Comparison of ENCODE assay signal across 22 cellular contexts in genomic region chr7:46034056-46034768, GRCh38.
DNase-seq lines count a peak whose midpoint lies in the region; ATAC-seq and TF ChIP-seq lines count a peak whose summit lies in the region.
"Had no signal": no experiment of that assay in that cellular context is flagged by ENCODE, and none has a peak within 500 bp of the region (broad histone marks: within the 10 kb centered on the region; RNA-seq: fewer than 3 reads in every experiment).

No MANE protein-coding gene starts in this region.

- peaks cover 0 to 18% (median 0%) of the 10 kb centered on the region in 12 donors for H3K4me1 ChIP-seq in heart left ventricle
- H3K4me1 ChIP-seq: testis had no signal

- H3K4me3 ChIP-seq in heart left ventricle, result no peak overlapping the region
- H3K4me3 ChIP-seq in fibroblast of mammary gland (ENCODE audit: control insufficient read depth, low read depth, low read length), result no peak overlapping the region
- H3K4me3 ChIP-seq: dorsolateral prefrontal cortex, SJCRH30, testis had no signal

- intact Hi-C loops in left cardiac atrium (cut with DNase I), result no loop called here
- intact Hi-C loops in heart left ventricle (cut with DNase I), result no loop called here

- 44 to 54% (median 52%) methylated on average over 5 of the region's 5 CpGs for whole genome bisulfite sequencing in heart left ventricle, 4 donors

- no peak for TF ChIP-seq CTCF in heart left ventricle (IDR thresholded peaks at IDR 0.05)
- no peak for TF ChIP-seq CTCF in fibroblast of mammary gland (conservative IDR thresholded peaks at IDR 0.05; ENCODE audit: control insufficient read depth, insufficient read depth, low read depth, low read length)

- ATAC-seq in left cardiac atrium, result peak; percentile 30 to 82
- ATAC-seq in heart left ventricle, result no peak
- no peak for ATAC-seq in GM18520 (IDR thresholded peaks at IDR 0.05; ENCODE audit: unreplicated experiment)
- no peak for ATAC-seq in HG03135 (IDR thresholded peaks at IDR 0.05; ENCODE audit: unreplicated experiment)
- ATAC-seq: activated CD8-positive, alpha-beta T cell treated with anti-CD3 and anti-CD28 coated beads, Interleukin-2, amount 10 ng/mL, durations not matched to agents 7 days and 5 days; WTC11 had no signal

- H3K27me3 ChIP-seq in heart left ventricle, result no peaks in the 10 kb centered on the region
- H3K27me3 ChIP-seq: testis had no signal

- H3K36me3 ChIP-seq in heart left ventricle, result no peaks in the 10 kb centered on the region
- H3K36me3 ChIP-seq: SJCRH30 had no signal

- DNase-seq in left cardiac atrium (no peak), heart left ventricle (no peak), NCI-H226 (peak; percentile 89), fibroblast of mammary gland (ENCODE audit: low read depth) (peak; percentile 73), stromal cell of bone marrow (ENCODE audit: low read depth) (peak; percentile 79), islet precursor cell (no peak)
- DNase-seq: activated CD8-positive, alpha-beta T cell treated with anti-CD3 and anti-CD28 coated beads, Interleukin-2, amount 10 ng/mL, durations not matched to agents 7 days and 5 days; activated naive CD4-positive, alpha-beta T cell treated with anti-CD3 and anti-CD28 coated beads, Interleukin-2, amount 50 U/mL, for 16 hours; activated T-cell treated with anti-CD3 and anti-CD28 coated beads, Interleukin-2, amount 50 U/mL, for 48 hours; CD8-positive, alpha-beta memory T cell; dorsolateral prefrontal cortex; immature natural killer cell; mesendoderm; NCI-H1105; NCI-H526 treated with DMSO at 0.1 percent for 48 hours; SJCRH30; T-helper 2 cell; testis had no signal

- peak overlapping the region in 1 of 12 donors; percentile 1 for H3K27ac ChIP-seq in heart left ventricle
- H3K27ac ChIP-seq: dorsolateral prefrontal cortex, KMS-11, SJCRH30, testis had no signal

- no peaks in the 10 kb centered on the region for H3K9me3 ChIP-seq in heart left ventricle
- H3K9me3 ChIP-seq: SJCRH30, testis had no signal

- TF ChIP-seq POLR2A in heart left ventricle (IDR thresholded peaks at IDR 0.05), result no peak

Comparison
In these comparisons a context has a peak if more than half of its experiments do, and no peak if none do; other contexts are left out.
1. ATAC-seq: peak in left cardiac atrium (2 of 2); none in heart left ventricle (0 of 4), GM18520 (single experiment) and HG03135 (single experiment).
2. DNase-seq: peak in NCI-H226 (single experiment), fibroblast of mammary gland (single experiment) and stromal cell of bone marrow (single experiment); none in left cardiac atrium (single experiment), heart left ventricle (0 of 5) and islet precursor cell (single experiment).